Comparison of ENCODE assay signal across 18 cellular contexts in genomic region chr6:138528986-138529385, GRCh38.
"Had no signal": no experiment of that assay in that cellular context is flagged by ENCODE, and none has a peak within 500 bp of the region (broad histone marks: within the 10 kb centered on the region; RNA-seq: fewer than 3 reads in every experiment).

No MANE protein-coding gene starts in this region.

- H3K4me3 Mint-ChIP-seq: activated CD4-positive, alpha-beta memory T cell treated with anti-CD3 and anti-CD28 coated beads, Interleukin-2, amount 10 ng/mL, durations not matched to agents 7 days and 5 days; activated naive CD4-positive, alpha-beta T cell treated with anti-CD3 and anti-CD28 coated beads for 36 hours; activated T-cell treated with anti-CD3 and anti-CD28 coated beads, Interleukin-2, amount 50 U/mL, for 72 hours; dendritic cell treated with granulocyte-macrophage colony-stimulating factor and Interleukin-4, amounts not matched to agents 40 ng/mL and 50 ng/mL, for 4 days; stimulated activated naive CD8-positive, alpha-beta T cell treated with anti-CD3 and anti-CD28 coated beads, Interleukin-15, Interleukin-2, amounts not matched to agents 100 ng/mL and 50 ng/mL, for 24 hours had no signal

- H3K4me1 ChIP-seq: foreskin keratinocyte, prostate gland, thyroid gland had no signal

- H3K9me3 ChIP-seq: prostate gland, thyroid gland had no signal

- H3K4me3 ChIP-seq: cardiac muscle cell, prostate gland, thyroid gland had no signal

- DNase-seq: activated CD4-positive, alpha-beta memory T cell treated with anti-CD3 and anti-CD28 coated beads, Interleukin-2, amount 10 ng/mL, durations not matched to agents 7 days and 5 days; activated CD4-positive, alpha-beta T cell treated with anti-CD3 and anti-CD28 coated beads for 4 hours; activated CD4-positive, CD25-positive, alpha-beta regulatory T cell; activated effector memory CD4-positive, alpha-beta T cell treated with Interleukin-2 at 50 U/mL for 16 hours; activated naive CD4-positive, alpha-beta T cell treated with anti-CD3 and anti-CD28 coated beads for 36 hours; activated T-cell treated with anti-CD3 and anti-CD28 coated beads, Interleukin-2, amount 50 U/mL, for 72 hours; effector CD8-positive, alpha-beta T cell; foreskin keratinocyte; hippocampal formation; stimulated activated CD4-positive, alpha-beta T cell treated with anti-CD3 and anti-CD28 coated beads, Interleukin-12 subunit alpha, Interleukin-12 subunit beta, amount 100 ng/mL, for 4 hours; stimulated activated CD4-positive, alpha-beta T cell treated with anti-CD3 and anti-CD28 coated beads, Interleukin-4, amount 100 ng/mL, for 4 hours; substantia nigra; T1000; thyroid gland had no signal

- H3K27ac ChIP-seq: cardiac muscle cell, foreskin keratinocyte, prostate gland, thyroid gland had no signal

- H3K9me3 Mint-ChIP-seq: activated CD4-positive, alpha-beta memory T cell treated with anti-CD3 and anti-CD28 coated beads, Interleukin-2, amount 10 ng/mL, durations not matched to agents 7 days and 5 days; activated naive CD4-positive, alpha-beta T cell treated with anti-CD3 and anti-CD28 coated beads for 36 hours; activated T-cell treated with anti-CD3 and anti-CD28 coated beads, Interleukin-2, amount 50 U/mL, for 72 hours; dendritic cell treated with granulocyte-macrophage colony-stimulating factor and Interleukin-4, amounts not matched to agents 40 ng/mL and 50 ng/mL, for 4 days; stimulated activated naive CD8-positive, alpha-beta T cell treated with anti-CD3 and anti-CD28 coated beads, Interleukin-15, Interleukin-2, amounts not matched to agents 100 ng/mL and 50 ng/mL, for 24 hours had no signal

- H3K27ac Mint-ChIP-seq: activated CD4-positive, alpha-beta memory T cell treated with anti-CD3 and anti-CD28 coated beads, Interleukin-2, amount 10 ng/mL, durations not matched to agents 7 days and 5 days; activated naive CD4-positive, alpha-beta T cell treated with anti-CD3 and anti-CD28 coated beads for 36 hours; activated T-cell treated with anti-CD3 and anti-CD28 coated beads, Interleukin-2, amount 50 U/mL, for 72 hours; dendritic cell treated with granulocyte-macrophage colony-stimulating factor and Interleukin-4, amounts not matched to agents 40 ng/mL and 50 ng/mL, for 4 days; stimulated activated naive CD8-positive, alpha-beta T cell treated with anti-CD3 and anti-CD28 coated beads, Interleukin-15, Interleukin-2, amounts not matched to agents 100 ng/mL and 50 ng/mL, for 24 hours had no signal

- H3K27me3 Mint-ChIP-seq: dendritic cell treated with granulocyte-macrophage colony-stimulating factor and Interleukin-4, amounts not matched to agents 40 ng/mL and 50 ng/mL, for 4 days had no signal

- H3K27me3 ChIP-seq: cardiac muscle cell, foreskin keratinocyte, thyroid gland had no signal

- ATAC-seq: activated T-cell treated with anti-CD3 and anti-CD28 coated beads, Interleukin-2, amount 50 U/mL, for 72 hours; foreskin keratinocyte had no signal

- H3K4me1 Mint-ChIP-seq: activated CD4-positive, alpha-beta memory T cell treated with anti-CD3 and anti-CD28 coated beads, Interleukin-2, amount 10 ng/mL, durations not matched to agents 7 days and 5 days had no signal

- H3K36me3 ChIP-seq: cardiac muscle cell, prostate gland, thyroid gland had no signal
